In the genomic region with DNA sequence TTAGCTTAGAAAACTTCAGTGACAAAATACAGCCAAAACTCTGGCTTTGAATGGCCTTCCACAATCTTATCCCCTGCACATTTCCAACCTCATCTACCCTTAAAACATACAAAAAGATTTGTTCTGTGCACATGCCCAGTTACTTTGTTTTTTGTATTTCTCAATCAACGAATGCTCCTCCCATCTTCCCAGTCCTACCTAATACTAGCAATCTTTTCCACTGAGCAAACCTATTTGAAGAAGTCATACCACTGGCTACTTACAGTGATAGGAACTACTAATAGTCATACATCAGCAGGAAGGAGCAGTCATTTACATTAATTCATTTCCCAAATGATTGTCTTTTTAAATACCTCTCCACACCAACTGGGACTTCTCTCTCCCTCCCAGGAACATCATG, we compare ENCODE assay signal across 1 cellular context.
TF ChIP-seq lines count a peak whose summit lies in the region.

No MANE protein-coding gene starts in this region.

TF ChIP-seq in GM12878, 131 proteins besides CTCF, POLR2A, EP300 and RAD21:
- TF ChIP-seq ZNF622 (IDR thresholded peaks at IDR 0.05) (no peak), IRF4 (IDR thresholded peaks at IDR 0.05; ENCODE audit: low read depth, low read length) (no peak), SMARCA5 (IDR thresholded peaks at IDR 0.05) (no peak), ESRRA (IDR thresholded peaks at IDR 0.05; ENCODE audit: low read length) (no peak), SREBF1 (IDR thresholded peaks at IDR 0.05; ENCODE audit: low read length) (no peak), PAX5 (IDR thresholded peaks at IDR 0.05; ENCODE audit: borderline replicate concordance, low read depth, low read length) (no peak), GABPA (IDR thresholded peaks at IDR 0.05; ENCODE audit: low read depth) (no peak), SPI1 (IDR thresholded peaks at IDR 0.05; ENCODE audit: borderline replicate concordance, insufficient read depth, low read depth, low read length) (no peak), CEBPB (IDR thresholded peaks at IDR 0.05; ENCODE audit: borderline replicate concordance in 1 of 2, low read depth in 2 of 2, low read length in 2 of 2) (no peak), TCF3 (IDR thresholded peaks at IDR 0.05; ENCODE audit: borderline replicate concordance, insufficient read depth, low read depth, low read length) (no peak), ZNF384 (IDR thresholded peaks at IDR 0.05; ENCODE audit: borderline replicate concordance, low read depth, low read length) (no peak), RFX5 (IDR thresholded peaks at IDR 0.05; ENCODE audit: low read depth, low read length) (no peak), PAX8 (IDR thresholded peaks at IDR 0.05) (no peak), KAT2A (conservative IDR thresholded peaks at IDR 0.05; ENCODE audit: control insufficient read depth, low read depth, low read length) (no peak), TBL1XR1 (IDR thresholded peaks at IDR 0.05; ENCODE audit: low read depth, low read length) (no peak), SREBF2 (IDR thresholded peaks at IDR 0.05; ENCODE audit: low read length) (no peak)
- TF ChIP-seq, protein P1, sequence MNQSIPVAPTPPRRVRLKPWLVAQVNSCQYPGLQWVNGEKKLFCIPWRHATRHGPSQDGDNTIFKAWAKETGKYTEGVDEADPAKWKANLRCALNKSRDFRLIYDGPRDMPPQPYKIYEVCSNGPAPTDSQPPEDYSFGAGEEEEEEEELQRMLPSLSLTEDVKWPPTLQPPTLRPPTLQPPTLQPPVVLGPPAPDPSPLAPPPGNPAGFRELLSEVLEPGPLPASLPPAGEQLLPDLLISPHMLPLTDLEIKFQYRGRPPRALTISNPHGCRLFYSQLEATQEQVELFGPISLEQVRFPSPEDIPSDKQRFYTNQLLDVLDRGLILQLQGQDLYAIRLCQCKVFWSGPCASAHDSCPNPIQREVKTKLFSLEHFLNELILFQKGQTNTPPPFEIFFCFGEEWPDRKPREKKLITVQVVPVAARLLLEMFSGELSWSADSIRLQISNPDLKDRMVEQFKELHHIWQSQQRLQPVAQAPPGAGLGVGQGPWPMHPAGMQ (IDR thresholded peaks at IDR 0.05; ENCODE audit: borderline replicate concordance): no peak
- TF ChIP-seq, protein P2, sequence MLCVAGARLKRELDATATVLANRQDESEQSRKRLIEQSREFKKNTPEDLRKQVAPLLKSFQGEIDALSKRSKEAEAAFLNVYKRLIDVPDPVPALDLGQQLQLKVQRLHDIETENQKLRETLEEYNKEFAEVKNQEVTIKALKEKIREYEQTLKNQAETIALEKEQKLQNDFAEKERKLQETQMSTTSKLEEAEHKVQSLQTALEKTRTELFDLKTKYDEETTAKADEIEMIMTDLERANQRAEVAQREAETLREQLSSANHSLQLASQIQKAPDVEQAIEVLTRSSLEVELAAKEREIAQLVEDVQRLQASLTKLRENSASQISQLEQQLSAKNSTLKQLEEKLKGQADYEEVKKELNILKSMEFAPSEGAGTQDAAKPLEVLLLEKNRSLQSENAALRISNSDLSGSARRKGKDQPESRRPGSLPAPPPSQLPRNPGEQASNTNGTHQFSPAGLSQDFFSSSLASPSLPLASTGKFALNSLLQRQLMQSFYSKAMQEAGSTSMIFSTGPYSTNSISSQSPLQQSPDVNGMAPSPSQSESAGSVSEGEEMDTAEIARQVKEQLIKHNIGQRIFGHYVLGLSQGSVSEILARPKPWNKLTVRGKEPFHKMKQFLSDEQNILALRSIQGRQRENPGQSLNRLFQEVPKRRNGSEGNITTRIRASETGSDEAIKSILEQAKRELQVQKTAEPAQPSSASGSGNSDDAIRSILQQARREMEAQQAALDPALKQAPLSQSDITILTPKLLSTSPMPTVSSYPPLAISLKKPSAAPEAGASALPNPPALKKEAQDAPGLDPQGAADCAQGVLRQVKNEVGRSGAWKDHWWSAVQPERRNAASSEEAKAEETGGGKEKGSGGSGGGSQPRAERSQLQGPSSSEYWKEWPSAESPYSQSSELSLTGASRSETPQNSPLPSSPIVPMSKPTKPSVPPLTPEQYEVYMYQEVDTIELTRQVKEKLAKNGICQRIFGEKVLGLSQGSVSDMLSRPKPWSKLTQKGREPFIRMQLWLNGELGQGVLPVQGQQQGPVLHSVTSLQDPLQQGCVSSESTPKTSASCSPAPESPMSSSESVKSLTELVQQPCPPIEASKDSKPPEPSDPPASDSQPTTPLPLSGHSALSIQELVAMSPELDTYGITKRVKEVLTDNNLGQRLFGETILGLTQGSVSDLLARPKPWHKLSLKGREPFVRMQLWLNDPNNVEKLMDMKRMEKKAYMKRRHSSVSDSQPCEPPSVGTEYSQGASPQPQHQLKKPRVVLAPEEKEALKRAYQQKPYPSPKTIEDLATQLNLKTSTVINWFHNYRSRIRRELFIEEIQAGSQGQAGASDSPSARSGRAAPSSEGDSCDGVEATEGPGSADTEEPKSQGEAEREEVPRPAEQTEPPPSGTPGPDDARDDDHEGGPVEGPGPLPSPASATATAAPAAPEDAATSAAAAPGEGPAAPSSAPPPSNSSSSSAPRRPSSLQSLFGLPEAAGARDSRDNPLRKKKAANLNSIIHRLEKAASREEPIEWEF (IDR thresholded peaks at IDR 0.05; ENCODE audit: insufficient replicate concordance, low read depth, low read length): no peak
- TF ChIP-seq, protein P3, sequence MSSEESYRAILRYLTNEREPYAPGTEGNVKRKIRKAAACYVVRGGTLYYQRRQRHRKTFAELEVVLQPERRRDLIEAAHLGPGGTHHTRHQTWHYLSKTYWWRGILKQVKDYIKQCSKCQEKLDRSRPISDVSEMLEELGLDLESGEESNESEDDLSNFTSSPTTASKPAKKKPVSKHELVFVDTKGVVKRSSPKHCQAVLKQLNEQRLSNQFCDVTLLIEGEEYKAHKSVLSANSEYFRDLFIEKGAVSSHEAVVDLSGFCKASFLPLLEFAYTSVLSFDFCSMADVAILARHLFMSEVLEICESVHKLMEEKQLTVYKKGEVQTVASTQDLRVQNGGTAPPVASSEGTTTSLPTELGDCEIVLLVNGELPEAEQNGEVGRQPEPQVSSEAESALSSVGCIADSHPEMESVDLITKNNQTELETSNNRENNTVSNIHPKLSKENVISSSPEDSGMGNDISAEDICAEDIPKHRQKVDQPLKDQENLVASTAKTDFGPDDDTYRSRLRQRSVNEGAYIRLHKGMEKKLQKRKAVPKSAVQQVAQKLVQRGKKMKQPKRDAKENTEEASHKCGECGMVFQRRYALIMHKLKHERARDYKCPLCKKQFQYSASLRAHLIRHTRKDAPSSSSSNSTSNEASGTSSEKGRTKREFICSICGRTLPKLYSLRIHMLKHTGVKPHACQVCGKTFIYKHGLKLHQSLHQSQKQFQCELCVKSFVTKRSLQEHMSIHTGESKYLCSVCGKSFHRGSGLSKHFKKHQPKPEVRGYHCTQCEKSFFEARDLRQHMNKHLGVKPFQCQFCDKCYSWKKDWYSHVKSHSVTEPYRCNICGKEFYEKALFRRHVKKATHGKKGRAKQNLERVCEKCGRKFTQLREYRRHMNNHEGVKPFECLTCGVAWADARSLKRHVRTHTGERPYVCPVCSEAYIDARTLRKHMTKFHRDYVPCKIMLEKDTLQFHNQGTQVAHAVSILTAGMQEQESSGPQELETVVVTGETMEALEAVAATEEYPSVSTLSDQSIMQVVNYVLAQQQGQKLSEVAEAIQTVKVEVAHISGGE (CRISPR knock-in tag; IDR thresholded peaks at IDR 0.05): no peak
TF ChIP-seq in GM12878: peak in this region for 0.
